Comparison of ENCODE assay signal across 11 cellular contexts in genomic region chr9:121107041-121107440, GRCh38. TPM values are rescaled to one million over a fixed set of nuclear protein-coding genes. Genes with fewer than 3 reads are reported as not detected.
DNase-seq lines count a peak whose midpoint lies in the region; ATAC-seq, FAIRE-seq and TF ChIP-seq lines count a peak whose summit lies in the region.
"Had no signal": no experiment of that assay in that cellular context is flagged by ENCODE, and none has a peak within 500 bp of the region (broad histone marks: within the 10 kb centered on the region; RNA-seq: fewer than 3 reads in every experiment).

No MANE protein-coding gene starts in this region.

- H3K27ac Mint-ChIP-seq in activated CD8-positive, alpha-beta memory T cell treated with anti-CD3 and anti-CD28 coated beads, Interleukin-2, amount 10 ng/mL, durations not matched to agents 7 days and 5 days, result peak overlapping the region; percentile 24
- H3K27ac Mint-ChIP-seq: stimulated activated naive CD8-positive, alpha-beta T cell treated with anti-CD3 and anti-CD28 coated beads, Interleukin-15, Interleukin-2, amounts not matched to agents 100 ng/mL and 50 ng/mL, for 24 hours had no signal

- H3K79me2 ChIP-seq in Loucy (ENCODE audit: insufficient read depth, low read length) (peaks cover 17% of the 10 kb centered on the region; the same call in 1 of the 2 replicates), K562 (ENCODE audit: control insufficient read depth, insufficient read depth, low read length) (no peaks in the 10 kb centered on the region)

- H3K9me3 Mint-ChIP-seq in activated CD8-positive, alpha-beta memory T cell treated with anti-CD3 and anti-CD28 coated beads, Interleukin-2, amount 10 ng/mL, durations not matched to agents 7 days and 5 days (ENCODE audit: low read depth), result no peaks in the 10 kb centered on the region

- no peaks in the 10 kb centered on the region for H3K27me3 ChIP-seq in Loucy (ENCODE audit: insufficient read depth, low read length, poor library complexity, severe bottlenecking)
- H3K27me3 ChIP-seq in K562 (ENCODE audit: control insufficient read depth in 2 of 2, insufficient read depth in 2 of 2, low read length in 2 of 2), result no peaks in the 10 kb centered on the region
- H3K27me3 ChIP-seq in neutrophil, result no peaks in the 10 kb centered on the region

- WGBS in K562 (ENCODE audit: insufficient coverage, low coverage, missing lambda C conversion rate), result 75% methylated on average over 1 of the region's 1 CpG

- intact Hi-C loops in K562 (cut with micrococcal nuclease) (no loop called here), cardiac septum (cut with DNase I) (no loop called here)

- TF ChIP-seq POLR2A in K562 (conservative IDR thresholded peaks at IDR 0.05), result no peak

- peak; percentile 61 for TF ChIP-seq CTCF in Loucy (conservative IDR thresholded peaks at IDR 0.05; ENCODE audit: low read length)
- peak; percentile 32 to 88 (median 67); a peak in 5 of 6 replicates for TF ChIP-seq CTCF in K562 (IDR thresholded peaks at IDR 0.05 in 2 of 3, conservative IDR thresholded peaks at IDR 0.05 in 1 of 3; ENCODE audit: insufficient read depth in 2 of 3, low read depth in 1 of 3, low read length in 3 of 3)
- TF ChIP-seq CTCF in neutrophil (IDR thresholded peaks at IDR 0.05), result peak; percentile 35

- H3K4me1 Mint-ChIP-seq in activated CD8-positive, alpha-beta memory T cell treated with anti-CD3 and anti-CD28 coated beads, Interleukin-2, amount 10 ng/mL, durations not matched to agents 7 days and 5 days, result peaks cover 19% of the 10 kb centered on the region

- peaks cover 46% of the 10 kb centered on the region for H3K36me3 Mint-ChIP-seq in activated CD8-positive, alpha-beta memory T cell treated with anti-CD3 and anti-CD28 coated beads, Interleukin-2, amount 10 ng/mL, durations not matched to agents 7 days and 5 days

- BruUV-seq in K562 (replicated peaks; lab: Mats Ljungman, UMichigan), result no TSS peak

- no peak for DNase-seq in activated CD8-positive, alpha-beta memory T cell treated with anti-CD3 and anti-CD28 coated beads, Interleukin-2, amount 10 ng/mL, durations not matched to agents 7 days and 5 days
- DNase-seq in activated CD8-positive, alpha-beta memory T cell treated with anti-CD3 and anti-CD28 coated beads, Interleukin-2, amount 50 U/mL, for 4 hours, result no peak
- DNase-seq in K562 (ENCODE audit: extremely low read depth in 1 of 4, low spot score in 3 of 4) (peak; percentile 24 to 45 (median 30)), cardiac septum (ENCODE audit: low spot score) (no peak), cerebellum (ENCODE audit: low spot score) (no peak)
- DNase-seq in stimulated activated CD8-positive, alpha-beta memory T cell treated with anti-CD3 and anti-CD28 coated beads, Interleukin-4, amount 100 ng/mL, for 48 hours, result no peak
- DNase-seq: left colon had no signal

- peaks cover 3% of the 10 kb centered on the region for H3K36me3 ChIP-seq in Loucy (ENCODE audit: insufficient read depth, low read length)
- peaks cover 3% of the 10 kb centered on the region; the same call in 2 of the 3 replicates for H3K36me3 ChIP-seq in K562 (ENCODE audit: control insufficient read depth, insufficient read depth, low read length)
- no peaks in the 10 kb centered on the region for H3K36me3 ChIP-seq in neutrophil

- no peak overlapping the region for H3K4me3 Mint-ChIP-seq in activated CD8-positive, alpha-beta memory T cell treated with anti-CD3 and anti-CD28 coated beads, Interleukin-2, amount 10 ng/mL, durations not matched to agents 7 days and 5 days
- H3K4me3 Mint-ChIP-seq: stimulated activated naive CD8-positive, alpha-beta T cell treated with anti-CD3 and anti-CD28 coated beads, Interleukin-15, Interleukin-2, amounts not matched to agents 100 ng/mL and 50 ng/mL, for 24 hours had no signal

- H3K9me3 ChIP-seq in Loucy (ENCODE audit: insufficient read depth, low read depth, low read length), result no peaks in the 10 kb centered on the region
- no peaks in the 10 kb centered on the region for H3K9me3 ChIP-seq in K562 (replicated peaks; ENCODE audit: control insufficient read depth, insufficient read depth, low read depth, low read length)
- no peaks in the 10 kb centered on the region for H3K9me3 ChIP-seq in neutrophil

- no peak for FAIRE-seq in K562 (lab: Jason Lieb, UNC)

- ATAC-seq in activated CD8-positive, alpha-beta memory T cell treated with anti-CD3 and anti-CD28 coated beads, Interleukin-2, amount 10 ng/mL, durations not matched to agents 7 days and 5 days, result peak; percentile 64
- ATAC-seq in K562, result peak; percentile 92
- ATAC-seq: left colon, Right ventricle myocardium inferior had no signal

- TF ChIP-seq EP300 in K562 (IDR thresholded peaks at IDR 0.05; ENCODE audit: low read length), result no peak

- H2AFZ ChIP-seq in Loucy (ENCODE audit: low read length) (no peak overlapping the region), K562 (ENCODE audit: low read depth, low read length) (no peak overlapping the region)

- TF ChIP-seq RAD21 in K562 (CRISPR knock-in tag; conservative IDR thresholded peaks at IDR 0.05 in 1 of 2, IDR thresholded peaks at IDR 0.05 in 1 of 2), result peak in 1 of 2 experiments; percentile 45; a peak in 2 of 4 replicates

- H3K9ac ChIP-seq in Loucy (ENCODE audit: low read depth, low read length, poor library complexity, severe bottlenecking) (peak overlapping the region; percentile 56), K562 (ENCODE audit: insufficient read depth in 1 of 2, low read depth in 2 of 2, low read length in 2 of 2) (no peak overlapping the region)

- H3F3A ChIP-seq in Loucy (ENCODE audit: low read depth), result peaks cover 16% of the 10 kb centered on the region

- POLR2A ChIA-PET in K562 (lab: Yijun Ruan, JAX), result no interaction called here

- in situ Hi-C loops in K562 (cut with MboI), result no loop called here

- H3K4me3 ChIP-seq in Loucy (ENCODE audit: low read length, poor library complexity, severe bottlenecking) (peak overlapping the region; percentile 62), K562 (no peak overlapping the region), neutrophil (ENCODE audit: low read depth in 1 of 2, low read length in 1 of 2) (no peak overlapping the region)

- CTCF ChIA-PET in activated CD8-positive, alpha-beta memory T cell treated with anti-CD3 and anti-CD28 coated beads, Interleukin-2, amount 10 ng/mL, durations not matched to agents 7 days and 5 days (lab: Charles Lee), result interaction anchor here (0.7 to 1.2 kb wide), 2 partner anchors 13 to 41 kb away, joined by 3 to 4 read pairs; no protein-coding TSS in a partner anchor
- CTCF ChIA-PET in K562 (lab: Yijun Ruan, JAX; ENCODE audit: low intra/inter-chr PET ratio), result interaction anchor here (0.6 kb wide), 2 partner anchors 64 to 214 kb away, joined by 3 to 4 read pairs; no protein-coding TSS in a partner anchor

- no peaks in the 10 kb centered on the region for H3K9me2 ChIP-seq in Loucy (replicated peaks; ENCODE audit: low read depth, low read length)

- H3K9me1 ChIP-seq in K562 (ENCODE audit: control insufficient read depth, insufficient read depth, low read length), result no peaks in the 10 kb centered on the region

- H4K20me1 ChIP-seq in Loucy (ENCODE audit: insufficient read depth, low read length, poor library complexity, severe bottlenecking) (no peaks in the 10 kb centered on the region), K562 (replicated peaks; ENCODE audit: control insufficient read depth, insufficient read depth, low read length) (no peaks in the 10 kb centered on the region)

- peak overlapping the region; percentile 77 for H3K4me2 ChIP-seq in Loucy (ENCODE audit: low read depth, low read length, poor library complexity, severe bottlenecking)
- no peak overlapping the region for H3K4me2 ChIP-seq in K562 (ENCODE audit: insufficient read depth, low read length)

- H3K27me3 Mint-ChIP-seq in activated CD8-positive, alpha-beta memory T cell treated with anti-CD3 and anti-CD28 coated beads, Interleukin-2, amount 10 ng/mL, durations not matched to agents 7 days and 5 days, result no peaks in the 10 kb centered on the region
- H3K27me3 Mint-ChIP-seq: stimulated activated naive CD8-positive, alpha-beta T cell treated with anti-CD3 and anti-CD28 coated beads, Interleukin-15, Interleukin-2, amounts not matched to agents 100 ng/mL and 50 ng/mL, for 24 hours had no signal

- H3K27ac ChIP-seq in K562 (ENCODE audit: extremely low read depth, low read depth, low read length) (no peak overlapping the region), neutrophil (peak overlapping the region; percentile 67)

- H3K4me1 ChIP-seq in Loucy (ENCODE audit: insufficient read depth, low read length, poor library complexity, severe bottlenecking), result peaks cover 56% of the 10 kb centered on the region
- no peaks in the 10 kb centered on the region; a peak in 2 of 5 replicates for H3K4me1 ChIP-seq in K562 (replicated peaks in 1 of 2; ENCODE audit: control insufficient read depth in 2 of 2, insufficient read depth in 2 of 2, low read length in 2 of 2)
- peaks cover 40 to 56% of the 10 kb centered on the region in 2 experiments for H3K4me1 ChIP-seq in neutrophil (ENCODE audit: control insufficient read depth in 1 of 2, insufficient read depth in 1 of 2, low read depth in 1 of 2, low read length in 1 of 2)

RNA-seq across cellular contexts. Expression of gene CNTRL, which starts 32.3 kb away (rescaled TPM):
- total RNA-seq in activated CD8-positive, alpha-beta memory T cell treated with anti-CD3 and anti-CD28 coated beads, Interleukin-2, amount 10 ng/mL, durations not matched to agents 7 days and 5 days, result 100 to 1,000 TPM in 1 of 2 experiments, 10 to 100 TPM in 1; 80.3 to 107 TPM
- total RNA-seq in K562 (2011; cell fraction: chromatin; rRNA removed; ENCODE audit: low replicate concordance), result 21.2 and 121 TPM in 2 replicates
- total RNA-seq in K562 (2011; cell fraction: nucleolus; rRNA removed), result 6.3 and 12.8 TPM in 2 replicates
- total RNA-seq in K562 (2011; cell fraction: nucleoplasm; rRNA removed), result 24.6 and 27.5 TPM in 2 replicates
- total RNA-seq in K562 (2014; rRNA removed), result 16.9 and 18.3 TPM in 2 replicates
- total RNA-seq in K562 (2014; rRNA removed; fragmentation: Illumina TruSeq; extraction: Trizol), result 28.9 and 34.2 TPM in 2 replicates
- total RNA-seq in K562 (2015; rRNA removed; fragmentation: Illumina TruSeq; extraction: Trizol), result 25.8 and 27.3 TPM in 2 replicates
- total RNA-seq in K562 (2021), result 19.0 and 20.5 TPM in 2 replicates
- 25.4 and 28.0 TPM in 2 replicates for polyA plus RNA-seq in K562 (2011; rRNA removed)
- 9.7 and 12.7 TPM in 2 replicates for polyA plus RNA-seq in K562 (2011; cell fraction: cytosol; rRNA removed)
- 28.5 and 31.2 TPM in 2 replicates for polyA plus RNA-seq in K562 (2011; cell fraction: nucleus; rRNA removed)
- 15.4 and 26.7 TPM in 2 replicates for polyA plus RNA-seq in K562 (2012)
- polyA plus RNA-seq in K562 (2014; fragmentation: Illumina TruSeq; extraction: Trizol), result 22.2 and 24.0 TPM in 2 replicates
- polyA plus RNA-seq in K562 (2014; fragmentation: Nextera tagmentation; extraction: Ambion mirVana), result 10 to 100 TPM in 1 of 2 experiments, 1 to 10 TPM in 1; 9.2 to 10.5 TPM
- 16.1 and 19.1 TPM in 2 replicates for polyA plus RNA-seq in K562 (2014; rRNA removed)
- 39.5 and 47.9 TPM in 2 replicates for polyA minus RNA-seq in K562 (2011; rRNA and poly(A)+ RNA removed)
- polyA minus RNA-seq in K562 (2011; cell fraction: cytosol; rRNA and poly(A)+ RNA removed), result 15.1 and 15.9 TPM in 2 replicates
- 24.4 and 48.9 TPM in 2 replicates for polyA minus RNA-seq in K562 (2011; cell fraction: nucleus; rRNA and poly(A)+ RNA removed)
- 4.2 TPM for total RNA-seq in cardiac septum
- total RNA-seq in cerebellum, result 25.0 TPM

RNA-seq across cellular contexts. Expression of gene C5, which starts 57.0 kb away (rescaled TPM):
- 1 to 10 TPM; 1.9 to 3.0 TPM for total RNA-seq in activated CD8-positive, alpha-beta memory T cell treated with anti-CD3 and anti-CD28 coated beads, Interleukin-2, amount 10 ng/mL, durations not matched to agents 7 days and 5 days
- 0.19 and 0.65 TPM in 2 replicates for total RNA-seq in K562 (2011; cell fraction: chromatin; rRNA removed; ENCODE audit: low replicate concordance)
- 0.13 TPM in 1 of 2 replicates, not detected in the other for total RNA-seq in K562 (2011; cell fraction: nucleolus; rRNA removed)
- 0.08 and 0.22 TPM in 2 replicates for total RNA-seq in K562 (2011; cell fraction: nucleoplasm; rRNA removed)
- 0.41 and 0.86 TPM in 2 replicates for total RNA-seq in K562 (2014; rRNA removed)
- total RNA-seq in K562 (2014; rRNA removed; fragmentation: Illumina TruSeq; extraction: Trizol), result 0.51 and 0.65 TPM in 2 replicates
- 0.79 and 0.91 TPM in 2 replicates for total RNA-seq in K562 (2015; rRNA removed; fragmentation: Illumina TruSeq; extraction: Trizol)
- total RNA-seq in K562 (2021), result 0.42 and 0.56 TPM in 2 replicates
- polyA plus RNA-seq in K562 (2011; rRNA removed), result 0.50 and 0.62 TPM in 2 replicates
- 0.06 and 0.16 TPM in 2 replicates for polyA plus RNA-seq in K562 (2011; cell fraction: cytosol; rRNA removed)
- 0.27 and 0.31 TPM in 2 replicates for polyA plus RNA-seq in K562 (2011; cell fraction: nucleus; rRNA removed)
- polyA plus RNA-seq in K562 (2012), result 0.39 and 1.6 TPM in 2 replicates
- 0.32 and 0.34 TPM in 2 replicates for polyA plus RNA-seq in K562 (2014; fragmentation: Illumina TruSeq; extraction: Trizol)
- under 1 TPM; 0.08 to 0.15 TPM for polyA plus RNA-seq in K562 (2014; fragmentation: Nextera tagmentation; extraction: Ambion mirVana)
- polyA plus RNA-seq in K562 (2014; rRNA removed), result 0.27 and 0.81 TPM in 2 replicates
- polyA minus RNA-seq in K562 (2011; rRNA and poly(A)+ RNA removed), result 0.56 and 1.4 TPM in 2 replicates
- polyA minus RNA-seq in K562 (2011; cell fraction: cytosol; rRNA and poly(A)+ RNA removed), result 2.5 TPM in 1 of 2 replicates, not detected in the other
- polyA minus RNA-seq in K562 (2011; cell fraction: nucleus; rRNA and poly(A)+ RNA removed), result 0.40 and 1.1 TPM in 2 replicates
- total RNA-seq in cardiac septum, result 1.1 TPM
- 10.9 TPM for total RNA-seq in cerebellum

Comparison
In these comparisons a context has a peak if more than half of its experiments do, and no peak if none do; other contexts are left out.
1. DNase-seq: peak in K562 (4 of 4); none in activated CD8-positive, alpha-beta memory T cell treated with anti-CD3 and anti-CD28 coated beads, Interleukin-2, amount 10 ng/mL, durations not matched to agents 7 days and 5 days (single experiment), activated CD8-positive, alpha-beta memory T cell treated with anti-CD3 and anti-CD28 coated beads, Interleukin-2, amount 50 U/mL, for 4 hours (single experiment), stimulated activated CD8-positive, alpha-beta memory T cell treated with anti-CD3 and anti-CD28 coated beads, Interleukin-4, amount 100 ng/mL, for 48 hours (single experiment), cardiac septum (single experiment) and cerebellum (single experiment).
2. Peak in every context shown above with its lines, with median percentiles within 50 percentile points of each other: CTCF ChIP-seq.